ENCODE assay signal across 8 cellular contexts in the genomic region with DNA sequence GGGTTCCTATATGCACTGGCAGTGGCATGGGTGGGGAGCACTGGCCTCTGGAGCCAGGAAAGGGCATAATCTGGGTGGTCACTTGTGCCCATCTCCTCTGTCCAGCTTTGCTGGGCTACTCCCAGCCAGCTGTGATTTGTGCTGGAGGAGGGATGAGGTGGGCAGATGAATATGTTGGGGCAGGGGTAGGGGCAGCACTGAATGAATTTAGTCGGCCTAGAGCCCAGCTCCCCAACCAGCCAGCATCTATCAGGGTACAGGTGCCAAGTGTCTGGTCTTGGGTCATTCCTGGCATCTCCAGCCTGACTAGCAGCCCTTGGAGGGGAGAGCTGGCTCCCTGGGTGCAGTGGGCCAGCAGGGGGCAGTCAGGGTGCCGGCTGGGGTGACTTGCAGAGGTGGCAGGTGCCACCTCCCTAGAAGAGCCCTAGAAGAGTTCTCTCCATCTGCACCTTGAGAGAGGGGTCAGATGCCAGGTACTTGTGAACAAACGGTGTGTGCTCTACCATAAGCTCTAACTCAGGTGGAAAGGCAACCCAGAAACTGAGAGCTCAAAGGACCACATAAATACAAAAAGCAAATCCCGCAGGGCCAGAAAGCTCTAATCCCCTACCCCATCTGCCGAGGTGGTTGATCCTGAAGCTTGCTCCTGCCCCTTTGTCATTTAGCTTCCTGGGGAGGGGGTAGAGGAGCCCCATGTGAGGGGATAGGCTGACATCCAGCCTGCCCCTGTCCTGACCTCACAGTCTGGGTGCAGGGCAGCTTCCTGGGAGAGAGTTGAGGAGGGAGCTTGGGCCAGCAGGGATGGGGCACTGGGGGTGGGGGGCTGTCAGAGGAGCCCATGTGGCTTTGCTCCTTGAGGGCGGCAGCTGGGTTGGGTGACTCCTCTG. TPM values are rescaled to one million over a fixed set of nuclear protein-coding genes. Genes with fewer than 3 reads are reported as not detected.
DNase-seq lines count a peak whose midpoint lies in the region; ATAC-seq and TF ChIP-seq lines count a peak whose summit lies in the region.

No MANE protein-coding gene starts in this region.

- H3K27ac ChIP-seq in AG04450 (ENCODE audit: low read depth, low read length) (no peak overlapping the region), GM23338 (ENCODE audit: low read depth) (no peak overlapping the region), right cardiac atrium (ENCODE audit: low read length) (no peak overlapping the region)

- H3K27me3 ChIP-seq in AG04450 (ENCODE audit: control insufficient read depth, insufficient read depth, low read length) (peaks cover 48% of the 10 kb centered on the region), GM23338 (ENCODE audit: insufficient read depth) (peaks cover 22% of the 10 kb centered on the region), right cardiac atrium (ENCODE audit: control insufficient read depth, insufficient read depth) (no peaks in the 10 kb centered on the region)

- TF ChIP-seq CTCF in AG04450 (IDR thresholded peaks at IDR 0.05; ENCODE audit: low read depth, low read length), result peak; percentile 60
- TF ChIP-seq CTCF in GM23338 (conservative IDR thresholded peaks at IDR 0.05; ENCODE audit: low read depth in 2 of 2), result peak; percentile 47 to 61
- no peak; the same call in 1 of the 2 replicates for TF ChIP-seq CTCF in WTC11 (IDR thresholded peaks at IDR 0.05)

- ATAC-seq in GM23338 (no peak), WTC11 (no peak), right cardiac atrium (peak in 1 of 2 donors; percentile 17), HG03439 (IDR thresholded peaks at IDR 0.05; ENCODE audit: unreplicated experiment) (no peak), HG03108 (IDR thresholded peaks at IDR 0.05; ENCODE audit: unreplicated experiment) (no peak)

- H3K27ac Mint-ChIP-seq in GM23338 (no peak overlapping the region), WTC11 (no peak overlapping the region)

- H3K27me3 Mint-ChIP-seq in GM23338 (ENCODE audit: insufficient read depth, low read depth, poor library complexity) (peaks cover 37% of the 10 kb centered on the region), WTC11 (ENCODE audit: low read depth) (peaks cover 44% of the 10 kb centered on the region)

- intact Hi-C loops in right cardiac atrium (cut with DNase I), result loop anchor here in 3 of 4 donors (5.0 to 10.0 kb wide), 4 partner anchors 103 to 523 kb away; no protein-coding TSS in a partner anchor

- H3K4me3 Mint-ChIP-seq in GM23338 (peak overlapping the region; percentile 42; the same call in 2 of the 3 replicates), WTC11 (peak overlapping the region; percentile 73)

- H3K9me3 Mint-ChIP-seq in GM23338 (no peaks in the 10 kb centered on the region), WTC11 (no peaks in the 10 kb centered on the region)

- CTCF ChIA-PET in AG04450 (lab: Charles Lee) (interaction anchor here (0.6 to 3.5 kb wide), 8 partner anchors 11 to 526 kb away, joined by 3 to 13 read pairs (median 6); no protein-coding TSS in a partner anchor), WTC11 (lab: Charles Lee) (interaction anchor here (0.5 to 4.4 kb wide), 18 partner anchors 8 to 568 kb away, joined by 3 to 60 read pairs (median 4); a partner anchor contains a TSS)

- H3K4me1 ChIP-seq in GM23338 (ENCODE audit: insufficient read depth), result peaks cover 7% of the 10 kb centered on the region; the same call in 1 of the 2 replicates
- peaks cover 4% of the 10 kb centered on the region for H3K4me1 ChIP-seq in right cardiac atrium (ENCODE audit: control insufficient read depth, insufficient read depth, low read length)

- no peaks in the 10 kb centered on the region; the same call in 1 of the 2 replicates for H4K20me1 ChIP-seq in GM23338 (replicated peaks; ENCODE audit: insufficient read depth)

- H3K4me1 Mint-ChIP-seq in GM23338 (peaks cover 30% of the 10 kb centered on the region), WTC11 (peaks cover 43% of the 10 kb centered on the region)

- no peaks in the 10 kb centered on the region for H3K36me3 Mint-ChIP-seq in GM23338 (ENCODE audit: low read depth)
- no peaks in the 10 kb centered on the region for H3K36me3 Mint-ChIP-seq in WTC11

- no peak overlapping the region for H3K4me3 ChIP-seq in AG04450 (ENCODE audit: low read depth, low read length)
- no peak overlapping the region for H3K4me3 ChIP-seq in GM23338
- no peak overlapping the region for H3K4me3 ChIP-seq in right cardiac atrium (ENCODE audit: low read length)

- H3F3A ChIP-seq in GM23338 (replicated peaks; ENCODE audit: low read depth), result no peaks in the 10 kb centered on the region

- DNase-seq in AG04450 (ENCODE audit: low read depth, low spot score) (no peak), GM23338 (ENCODE audit: low spot score) (no peak), WTC11 (ENCODE audit: low spot score) (no peak), right cardiac atrium (peak in 2 of 3 donors; percentile 76 to 77), NCI-H446 (lab: John Stamatoyannopoulos, UW) (no peak)
- DNase-seq in stimulated activated CD8-positive, alpha-beta memory T cell treated with anti-CD3 and anti-CD28 coated beads, Interleukin-15, amount 100 ng/mL, for 24 hours (ENCODE audit: low read depth), result peak; percentile 9

- H3K4me2 ChIP-seq in GM23338, result no peak overlapping the region; the same call in 1 of the 2 replicates

- H3K9me2 ChIP-seq in GM23338 (ENCODE audit: insufficient read depth), result no peaks in the 10 kb centered on the region

- H2AFZ ChIP-seq in GM23338, result no peak overlapping the region

- WGBS in right cardiac atrium, result 64% methylated on average over 6 of the region's 6 CpGs

- no peaks in the 10 kb centered on the region for H3K36me3 ChIP-seq in GM23338 (ENCODE audit: insufficient read depth)

- no peaks in the 10 kb centered on the region for H3K79me2 ChIP-seq in GM23338 (replicated peaks; ENCODE audit: insufficient read depth)

- POLR2A ChIA-PET in AG04450 (lab: Yijun Ruan, JAX) (interaction anchor here (0.7 to 1.4 kb wide), 2 partner anchors 12 to 141 kb away, joined by 3 to 4 read pairs; no protein-coding TSS in a partner anchor), WTC11 (lab: Charles Lee) (no interaction called here)

- H3K9me3 ChIP-seq in AG04450 (ENCODE audit: control insufficient read depth, insufficient read depth, low read length) (no peaks in the 10 kb centered on the region; the same call in 1 of the 2 replicates), right cardiac atrium (ENCODE audit: control insufficient read depth, low read length) (no peaks in the 10 kb centered on the region)

TF ChIP-seq in GM23338, 12 proteins besides CTCF, POLR2A, EP300 and RAD21 (continues in another document):
- no peak for TF ChIP-seq ZNF331 (CRISPR knock-in tag; IDR thresholded peaks at IDR 0.05; ENCODE audit: low read depth)
- TF ChIP-seq CREB1 (CRISPR knock-in tag; IDR thresholded peaks at IDR 0.05; ENCODE audit: low read depth), result no peak
- no peak for TF ChIP-seq EZH2 (IDR thresholded peaks at IDR 0.05; ENCODE audit: low read depth, unreplicated experiment)
- TF ChIP-seq EZH2phosphoT487 (IDR thresholded peaks at IDR 0.05; ENCODE audit: unreplicated experiment), result no peak
- TF ChIP-seq JUNB (IDR thresholded peaks at IDR 0.05; ENCODE audit: unreplicated experiment), result no peak
- TF ChIP-seq NANOG (IDR thresholded peaks at IDR 0.05; ENCODE audit: borderline replicate concordance), result no peak

TF ChIP-seq in WTC11, 78 proteins besides CTCF, POLR2A, EP300 and RAD21 (continues in another document):
- TF ChIP-seq FOXK1 (CRISPR knock-in tag; IDR thresholded peaks at IDR 0.05) (no peak), NR1H2 (CRISPR knock-in tag; IDR thresholded peaks at IDR 0.05) (no peak), ZNF423 (CRISPR knock-in tag; IDR thresholded peaks at IDR 0.05) (no peak), EMX1 (CRISPR knock-in tag; IDR thresholded peaks at IDR 0.05) (no peak), CREB1 (CRISPR knock-in tag; IDR thresholded peaks at IDR 0.05) (no peak), IRF2 (CRISPR knock-in tag; IDR thresholded peaks at IDR 0.05; ENCODE audit: borderline replicate concordance, low read depth) (no peak), ZNF416 (CRISPR knock-in tag; IDR thresholded peaks at IDR 0.05) (no peak), GRHL2 (CRISPR knock-in tag; IDR thresholded peaks at IDR 0.05; ENCODE audit: insufficient replicate concordance, severe bottlenecking) (no peak), RORB (CRISPR knock-in tag; IDR thresholded peaks at IDR 0.05) (no peak), KAT7 (CRISPR knock-in tag; IDR thresholded peaks at IDR 0.05; ENCODE audit: borderline replicate concordance) (no peak)
- TF ChIP-seq, protein P1, sequence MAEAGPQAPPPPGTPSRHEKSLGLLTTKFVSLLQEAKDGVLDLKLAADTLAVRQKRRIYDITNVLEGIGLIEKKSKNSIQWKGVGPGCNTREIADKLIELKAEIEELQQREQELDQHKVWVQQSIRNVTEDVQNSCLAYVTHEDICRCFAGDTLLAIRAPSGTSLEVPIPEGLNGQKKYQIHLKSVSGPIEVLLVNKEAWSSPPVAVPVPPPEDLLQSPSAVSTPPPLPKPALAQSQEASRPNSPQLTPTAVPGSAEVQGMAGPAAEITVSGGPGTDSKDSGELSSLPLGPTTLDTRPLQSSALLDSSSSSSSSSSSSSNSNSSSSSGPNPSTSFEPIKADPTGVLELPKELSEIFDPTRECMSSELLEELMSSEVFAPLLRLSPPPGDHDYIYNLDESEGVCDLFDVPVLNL (CRISPR knock-in tag; IDR thresholded peaks at IDR 0.05; ENCODE audit: borderline replicate concordance, low read depth), result no peak
- TF ChIP-seq, protein P2, sequence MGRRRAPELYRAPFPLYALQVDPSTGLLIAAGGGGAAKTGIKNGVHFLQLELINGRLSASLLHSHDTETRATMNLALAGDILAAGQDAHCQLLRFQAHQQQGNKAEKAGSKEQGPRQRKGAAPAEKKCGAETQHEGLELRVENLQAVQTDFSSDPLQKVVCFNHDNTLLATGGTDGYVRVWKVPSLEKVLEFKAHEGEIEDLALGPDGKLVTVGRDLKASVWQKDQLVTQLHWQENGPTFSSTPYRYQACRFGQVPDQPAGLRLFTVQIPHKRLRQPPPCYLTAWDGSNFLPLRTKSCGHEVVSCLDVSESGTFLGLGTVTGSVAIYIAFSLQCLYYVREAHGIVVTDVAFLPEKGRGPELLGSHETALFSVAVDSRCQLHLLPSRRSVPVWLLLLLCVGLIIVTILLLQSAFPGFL (CRISPR knock-in tag; IDR thresholded peaks at IDR 0.05; ENCODE audit: borderline replicate concordance), result no peak

RNA-seq across cellular contexts. Expression of a gene that starts 2.2 kb away (rescaled TPM):
- polyA plus RNA-seq in AG04450 (2011; rRNA removed) (0.29 and 0.65 TPM in 2 replicates), GM23338 (2016; fragmentation: Nextera tagmentation; extraction: Ambion mirVana) (0.30 and 0.47 TPM in 2 replicates), right cardiac atrium (2.1 TPM)
- 0.48 and 1.2 TPM in 2 replicates for polyA minus RNA-seq in AG04450 (2011; rRNA and poly(A)+ RNA removed)
- total RNA-seq in GM23338 (2014; rRNA removed; shearing (Covaris generic)), result 2.4 and 8.3 TPM in 2 replicates
- total RNA-seq in WTC11 (2021) (5.5 to 9.1 TPM (median 6.6 TPM) in 3 replicates), right cardiac atrium (1 to 10 TPM; 2.7 to 7.3 (median 2.8) TPM)

Comparison
In these comparisons a context has a peak if more than half of its experiments do, and no peak if none do; other contexts are left out.
1. DNase-seq: peak in right cardiac atrium (2 of 3) and stimulated activated CD8-positive, alpha-beta memory T cell treated with anti-CD3 and anti-CD28 coated beads, Interleukin-15, amount 100 ng/mL, for 24 hours (single experiment); none in AG04450 (single experiment), GM23338 (single experiment), WTC11 (single experiment) and NCI-H446 (0 of 2).